ENCODE assay signal across 12 cellular contexts in genomic region chr2:181165199-181165868, GRCh38.
DNase-seq lines count a peak whose midpoint lies in the region; ATAC-seq lines count a peak whose summit lies in the region.
"Had no signal": no experiment of that assay in that cellular context is flagged by ENCODE, and none has a peak within 500 bp of the region (broad histone marks: within the 10 kb centered on the region; RNA-seq: fewer than 3 reads in every experiment).

No MANE protein-coding gene starts in this region.

- peaks cover 47% of the 10 kb centered on the region for H3K4me1 Mint-ChIP-seq in activated CD4-positive, alpha-beta T cell treated with anti-CD3 and anti-CD28 coated beads, Interleukin-2, amount 10 ng/mL, durations not matched to agents 7 days and 5 days

- POLR2A ChIA-PET in activated CD4-positive, alpha-beta T cell treated with anti-CD3 and anti-CD28 coated beads, Interleukin-2, amount 10 ng/mL, durations not matched to agents 7 days and 5 days (lab: Charles Lee): interaction anchor here (0.6 kb wide), 1 partner anchor 135 kb away, joined by 4 read pairs; no protein-coding TSS in a partner anchor

- H3K27ac Mint-ChIP-seq in activated CD4-positive, alpha-beta T cell treated with anti-CD3 and anti-CD28 coated beads, Interleukin-2, amount 10 ng/mL, durations not matched to agents 7 days and 5 days: peak overlapping the region; percentile 90

- no peaks in the 10 kb centered on the region for H3K27me3 Mint-ChIP-seq in activated CD4-positive, alpha-beta T cell treated with anti-CD3 and anti-CD28 coated beads, Interleukin-2, amount 10 ng/mL, durations not matched to agents 7 days and 5 days

- peak; percentile 61 for ATAC-seq in HG02759 (IDR thresholded peaks at IDR 0.05; ENCODE audit: unreplicated experiment)
- ATAC-seq in stimulated activated naive CD8-positive, alpha-beta T cell treated with anti-CD3 and anti-CD28 coated beads, Interleukin-15, Interleukin-2, amounts not matched to agents 100 U/mL and 50 U/mL, for 24 hours: peak; percentile 71

- H3K36me3 Mint-ChIP-seq in activated CD4-positive, alpha-beta T cell treated with anti-CD3 and anti-CD28 coated beads, Interleukin-2, amount 10 ng/mL, durations not matched to agents 7 days and 5 days (ENCODE audit: low read depth): peaks cover 39% of the 10 kb centered on the region

- H3K9me3 Mint-ChIP-seq in activated CD4-positive, alpha-beta T cell treated with anti-CD3 and anti-CD28 coated beads, Interleukin-2, amount 10 ng/mL, durations not matched to agents 7 days and 5 days: peaks cover 32% of the 10 kb centered on the region

- peak overlapping the region; percentile 28 for H3K4me3 Mint-ChIP-seq in activated CD4-positive, alpha-beta T cell treated with anti-CD3 and anti-CD28 coated beads, Interleukin-2, amount 10 ng/mL, durations not matched to agents 7 days and 5 days

- CTCF ChIA-PET in activated CD4-positive, alpha-beta T cell treated with anti-CD3 and anti-CD28 coated beads, Interleukin-2, amount 10 ng/mL, durations not matched to agents 7 days and 5 days (lab: Charles Lee): interaction anchor here (2.2 to 2.5 kb wide), 2 partner anchors 9 to 13 kb away, joined by 5 to 7 read pairs; no protein-coding TSS in a partner anchor

- DNase-seq in activated CD4-positive, alpha-beta T cell treated with anti-CD3 and anti-CD28 coated beads, Interleukin-2, amount 10 ng/mL, durations not matched to agents 7 days and 5 days: peak; percentile 38
- DNase-seq in activated CD4-positive, alpha-beta T cell treated with anti-CD3 and anti-CD28 coated beads for 1 hour: no peak
- DNase-seq in RPMI8226 (peak; percentile 43), DMS53 treated with DMSO at 0.1 percent for 48 hours (lab: John Stamatoyannopoulos, UW; ENCODE audit: unreplicated experiment) (no peak), NCI-H526 (lab: John Stamatoyannopoulos, UW) (no peak)
- DNase-seq in stimulated activated naive CD8-positive, alpha-beta T cell treated with anti-CD3 and anti-CD28 coated beads, Interleukin-15, Interleukin-2, amounts not matched to agents 100 U/mL and 50 U/mL, for 24 hours: no peak
- no peak for DNase-seq in activated effector memory CD4-positive, alpha-beta T cell treated with Interleukin-2 at 50 U/mL for 16 hours
- DNase-seq: dorsolateral prefrontal cortex; GM23248; NCI-H187; stimulated activated CD4-positive, alpha-beta T cell treated with anti-CD3 and anti-CD28 coated beads, Interleukin-2, amount 100 ng/mL, for 48 hours had no signal

Comparison
In these comparisons a context has a peak if more than half of its experiments do, and no peak if none do; other contexts are left out.
1. DNase-seq: peak in activated CD4-positive, alpha-beta T cell treated with anti-CD3 and anti-CD28 coated beads, Interleukin-2, amount 10 ng/mL, durations not matched to agents 7 days and 5 days (single experiment) and RPMI8226 (single experiment); none in activated CD4-positive, alpha-beta T cell treated with anti-CD3 and anti-CD28 coated beads for 1 hour (single experiment), stimulated activated naive CD8-positive, alpha-beta T cell treated with anti-CD3 and anti-CD28 coated beads, Interleukin-15, Interleukin-2, amounts not matched to agents 100 U/mL and 50 U/mL, for 24 hours (single experiment), DMS53 treated with DMSO at 0.1 percent for 48 hours (single experiment), activated effector memory CD4-positive, alpha-beta T cell treated with Interleukin-2 at 50 U/mL for 16 hours (single experiment) and NCI-H526 (0 of 2).